ENCODE assay signal across 1 cellular context in the genomic region with DNA sequence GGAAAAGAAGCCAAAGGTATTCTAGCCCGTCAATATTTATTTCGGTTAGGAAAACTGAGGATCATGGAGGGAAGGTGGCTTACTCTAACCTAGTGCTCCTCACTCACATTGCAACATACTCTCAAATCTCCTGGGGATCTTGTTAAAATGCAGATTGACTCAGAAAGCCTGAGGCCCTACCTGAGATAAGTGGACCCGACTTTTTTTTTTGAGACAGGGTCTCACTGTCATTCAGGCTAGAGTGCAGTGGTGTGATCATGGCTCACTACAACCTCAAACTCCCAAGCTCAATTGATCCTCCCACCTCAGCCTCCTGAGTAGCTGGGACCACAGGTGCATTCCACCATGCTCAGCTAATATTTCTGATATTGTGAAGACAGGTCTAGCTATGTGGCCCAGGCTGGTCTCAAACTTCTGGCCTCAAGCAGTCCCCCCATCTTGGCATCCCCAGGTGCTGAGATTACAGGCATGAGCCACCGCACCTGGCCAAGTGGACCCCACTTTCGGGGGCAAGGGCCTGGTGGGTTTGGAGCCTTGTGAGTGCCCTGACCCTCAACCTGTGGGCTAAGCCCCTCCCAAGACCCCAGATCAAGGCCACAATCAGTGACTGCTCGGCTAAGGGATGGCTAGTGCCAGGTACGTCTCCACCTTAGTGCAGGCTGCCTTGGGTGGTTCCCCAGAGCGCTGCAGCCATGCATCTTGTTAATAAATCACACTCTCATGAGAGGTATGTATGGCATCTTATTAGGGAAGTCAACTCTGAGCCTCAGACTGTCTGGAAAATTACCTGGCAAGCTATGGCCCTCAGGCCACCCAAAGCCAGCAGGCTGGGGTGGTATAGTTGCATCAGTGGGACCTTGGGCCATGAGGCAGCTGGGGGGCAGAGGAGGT.
TF ChIP-seq lines count a peak whose summit lies in the region.

No MANE protein-coding gene starts in this region.

TF ChIP-seq in liver, 16 proteins besides CTCF, POLR2A, EP300 and RAD21:
- TF ChIP-seq FOXA1 (IDR thresholded peaks at IDR 0.05), result no peak
- TF ChIP-seq ZBTB33 (IDR thresholded peaks at IDR 0.05), result no peak
- TF ChIP-seq TAF1 (conservative IDR thresholded peaks at IDR 0.05), result no peak
- TF ChIP-seq, protein P1, sequence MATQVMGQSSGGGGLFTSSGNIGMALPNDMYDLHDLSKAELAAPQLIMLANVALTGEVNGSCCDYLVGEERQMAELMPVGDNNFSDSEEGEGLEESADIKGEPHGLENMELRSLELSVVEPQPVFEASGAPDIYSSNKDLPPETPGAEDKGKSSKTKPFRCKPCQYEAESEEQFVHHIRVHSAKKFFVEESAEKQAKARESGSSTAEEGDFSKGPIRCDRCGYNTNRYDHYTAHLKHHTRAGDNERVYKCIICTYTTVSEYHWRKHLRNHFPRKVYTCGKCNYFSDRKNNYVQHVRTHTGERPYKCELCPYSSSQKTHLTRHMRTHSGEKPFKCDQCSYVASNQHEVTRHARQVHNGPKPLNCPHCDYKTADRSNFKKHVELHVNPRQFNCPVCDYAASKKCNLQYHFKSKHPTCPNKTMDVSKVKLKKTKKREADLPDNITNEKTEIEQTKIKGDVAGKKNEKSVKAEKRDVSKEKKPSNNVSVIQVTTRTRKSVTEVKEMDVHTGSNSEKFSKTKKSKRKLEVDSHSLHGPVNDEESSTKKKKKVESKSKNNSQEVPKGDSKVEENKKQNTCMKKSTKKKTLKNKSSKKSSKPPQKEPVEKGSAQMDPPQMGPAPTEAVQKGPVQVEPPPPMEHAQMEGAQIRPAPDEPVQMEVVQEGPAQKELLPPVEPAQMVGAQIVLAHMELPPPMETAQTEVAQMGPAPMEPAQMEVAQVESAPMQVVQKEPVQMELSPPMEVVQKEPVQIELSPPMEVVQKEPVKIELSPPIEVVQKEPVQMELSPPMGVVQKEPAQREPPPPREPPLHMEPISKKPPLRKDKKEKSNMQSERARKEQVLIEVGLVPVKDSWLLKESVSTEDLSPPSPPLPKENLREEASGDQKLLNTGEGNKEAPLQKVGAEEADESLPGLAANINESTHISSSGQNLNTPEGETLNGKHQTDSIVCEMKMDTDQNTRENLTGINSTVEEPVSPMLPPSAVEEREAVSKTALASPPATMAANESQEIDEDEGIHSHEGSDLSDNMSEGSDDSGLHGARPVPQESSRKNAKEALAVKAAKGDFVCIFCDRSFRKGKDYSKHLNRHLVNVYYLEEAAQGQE (IDR thresholded peaks at IDR 0.05), result no peak
- no peak for TF ChIP-seq RXRA (IDR thresholded peaks at IDR 0.05)
- no peak for TF ChIP-seq MAX (IDR thresholded peaks at IDR 0.05)
- TF ChIP-seq HNF4A (conservative IDR thresholded peaks at IDR 0.05), result no peak
- no peak for TF ChIP-seq GABPA (IDR thresholded peaks at IDR 0.05 in 1 of 2, conservative IDR thresholded peaks at IDR 0.05 in 1 of 2)
